In the genomic region with DNA sequence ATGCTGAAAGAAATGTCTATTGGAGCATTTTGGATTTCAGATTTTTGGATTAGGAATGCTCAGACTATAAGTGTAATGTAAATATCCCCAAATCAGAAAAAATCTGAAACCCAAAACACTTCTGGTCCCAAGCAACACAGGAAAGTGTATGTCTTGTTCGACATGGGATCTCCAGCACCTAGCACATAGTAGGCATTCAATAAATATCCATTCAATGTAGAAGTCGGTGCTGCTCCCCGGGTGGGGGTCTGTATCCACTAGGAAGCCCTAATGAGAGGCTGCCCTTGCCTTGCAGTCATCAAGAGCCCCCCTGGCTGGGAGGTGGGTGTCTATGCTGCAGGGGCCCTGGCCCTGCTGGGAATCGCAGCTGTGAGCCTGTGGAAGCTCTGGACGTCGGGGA, we compare ENCODE assay signal across 12 cellular contexts. TPM values are rescaled to one million over a fixed set of nuclear protein-coding genes. Genes with fewer than 3 reads are reported as not detected.
"Had no signal": no experiment of that assay in that cellular context is flagged by ENCODE, and none has a peak within 500 bp of the region (broad histone marks: within the 10 kb centered on the region; RNA-seq: fewer than 3 reads in every experiment).

No MANE protein-coding gene starts in this region.

- H3K27me3 ChIP-seq: cardiac muscle cell had no signal

- H3K4me1 Mint-ChIP-seq: activated CD4-positive, alpha-beta memory T cell treated with anti-CD3 and anti-CD28 coated beads, Interleukin-2, amount 10 ng/mL, durations not matched to agents 7 days and 5 days; neural crest cell had no signal

- H3K9ac ChIP-seq: parathyroid adenoma had no signal

- DNase-seq: activated CD4-positive, alpha-beta memory T cell treated with anti-CD3 and anti-CD28 coated beads, Interleukin-2, amount 10 ng/mL, durations not matched to agents 7 days and 5 days; activated T-cell treated with anti-CD3 and anti-CD28 coated beads, Interleukin-2, amount 50 U/mL, for 48 hours; aorta; effector memory CD4-positive, alpha-beta T cell; kidney; left ventricle myocardium inferior; retina had no signal

- H3K27ac ChIP-seq: cardiac muscle cell, left ventricle myocardium inferior had no signal

- H3K9me3 ChIP-seq: left ventricle myocardium inferior had no signal

- H3K36me3 ChIP-seq: cardiac muscle cell, left ventricle myocardium inferior had no signal

- H2AFZ ChIP-seq: parathyroid adenoma had no signal

- H3K27ac Mint-ChIP-seq: activated CD4-positive, alpha-beta memory T cell treated with anti-CD3 and anti-CD28 coated beads, Interleukin-2, amount 10 ng/mL, durations not matched to agents 7 days and 5 days had no signal

- H3K4me1 ChIP-seq: left ventricle myocardium inferior had no signal

- H3K4me3 ChIP-seq: cardiac muscle cell, coronary artery, left ventricle myocardium inferior had no signal

- H3K9me3 Mint-ChIP-seq: activated CD4-positive, alpha-beta memory T cell treated with anti-CD3 and anti-CD28 coated beads, Interleukin-2, amount 10 ng/mL, durations not matched to agents 7 days and 5 days; neural crest cell had no signal

- H3K4me3 Mint-ChIP-seq: activated CD4-positive, alpha-beta memory T cell treated with anti-CD3 and anti-CD28 coated beads, Interleukin-2, amount 10 ng/mL, durations not matched to agents 7 days and 5 days; neural crest cell had no signal

RNA-seq across cellular contexts. Expression of gene SYT12, which starts 11.4 kb away (rescaled TPM):
- total RNA-seq: activated CD4-positive, alpha-beta memory T cell treated with anti-CD3 and anti-CD28 coated beads, Interleukin-2, amount 10 ng/mL, durations not matched to agents 7 days and 5 days; skeletal muscle tissue had no signal
- polyA plus RNA-seq: cardiac muscle cell had no signal

RNA-seq across cellular contexts. Expression of gene C11orf86, which starts 59.2 kb away (rescaled TPM):
- total RNA-seq: activated CD4-positive, alpha-beta memory T cell treated with anti-CD3 and anti-CD28 coated beads, Interleukin-2, amount 10 ng/mL, durations not matched to agents 7 days and 5 days; aorta; cardiac muscle cell; kidney; left ventricle myocardium inferior; neural crest cell; skeletal muscle tissue had no signal
- polyA plus RNA-seq: cardiac muscle cell had no signal
